ENCODE assay signal across 25 cellular contexts in genomic region chr6:148186916-148187315, GRCh38.
"Had no signal": no experiment of that assay in that cellular context is flagged by ENCODE, and none has a peak within 500 bp of the region (broad histone marks: within the 10 kb centered on the region; RNA-seq: fewer than 3 reads in every experiment).

No MANE protein-coding gene starts in this region.

- H3K4me3 ChIP-seq: SJCRH30 had no signal

- H3K27me3 ChIP-seq: SJCRH30 had no signal

- ATAC-seq: activated CD4-positive, alpha-beta T cell treated with anti-CD3 and anti-CD28 coated beads for 36 hours; activated CD8-positive, alpha-beta T cell treated with anti-CD3 and anti-CD28 coated beads for 36 hours; activated T-cell treated with anti-CD3 and anti-CD28 coated beads, Interleukin-2, amount 50 U/mL, for 72 hours; Panc1 had no signal

- H3K36me3 ChIP-seq: SJCRH30 had no signal

- H3K27ac ChIP-seq: KMS-11, SJCRH30, VCaP had no signal

- DNase-seq: activated CD4-positive, alpha-beta T cell treated with anti-CD3 and anti-CD28 coated beads for 36 hours; activated CD8-positive, alpha-beta memory T cell treated with anti-CD3 and anti-CD28 coated beads, Interleukin-2, amount 50 U/mL, for 4 hours; activated CD8-positive, alpha-beta T cell treated with anti-CD3 and anti-CD28 coated beads for 36 hours; activated gamma-delta T cell treated with Interleukin-2 at 50 U/mL for 16 hours; activated naive CD4-positive, alpha-beta T cell treated with anti-CD3 and anti-CD28 coated beads, Interleukin-2, amount 10 ng/mL, durations not matched to agents 7 days and 5 days; activated naive CD8-positive, alpha-beta T cell treated with anti-CD3 and anti-CD28 coated beads for 36 hours; activated T-cell treated with anti-CD3 and anti-CD28 coated beads, Interleukin-2, amount 50 U/mL, for 72 hours; MM.1S; NCI-H1105; NCI-H1436; NCI-H1694 treated with DMSO at 0.1 percent for 48 hours; NCI-H2029 treated with DMSO at 0.1 percent for 48 hours; NCI-H345; NCI-H510A; NCI-H526 treated with DMSO at 0.1 percent for 48 hours; NK-92 treated with Interleukin-12 subunit alpha and Interleukin-12 subunit beta, amount 100 ng/mL, for 24 hours; OCI-M1; Right ventricle myocardium superior; RPMI8226; SJCRH30; SK-N-SH; T-helper 1 cell had no signal

- H3K4me1 ChIP-seq: SJCRH30 had no signal

- H3K9me3 ChIP-seq: SJCRH30, SK-N-SH had no signal

- H3K4me2 ChIP-seq: KMS-11, SK-N-SH had no signal
